1 cellular context compared by ENCODE assay signal in genomic region chr16:88686439-88687253, GRCh38.
TF ChIP-seq lines count a peak whose summit lies in the region.

SNAI3 (minus strand) TSS chr16:88686507; CDS start chr16:88686406, 101 bp downstream.

TF ChIP-seq in K562, 482 proteins besides CTCF, POLR2A, EP300 and RAD21 (continued from another document and continues in another):
- TF ChIP-seq ZNF668 (CRISPR knock-in tag; IDR thresholded peaks at IDR 0.05) (0 out of 2 replicates have a peak, but pooled peaks have one; percentile 60), GABPB2 (CRISPR knock-in tag; conservative IDR thresholded peaks at IDR 0.05) (no peak), LCOR (CRISPR knock-in tag; IDR thresholded peaks at IDR 0.05) (no peak), E2F1 (CRISPR knock-in tag; IDR thresholded peaks at IDR 0.05) (peak; percentile 33; the same call in 1 of the 2 replicates), ELK3 (CRISPR knock-in tag; IDR thresholded peaks at IDR 0.05) (no peak), ZBTB7A (IDR thresholded peaks at IDR 0.05; ENCODE audit: borderline replicate concordance, control insufficient read depth, low read depth, low read length) (peak; percentile 91; the same call in 1 of the 2 replicates), POLR2G (IDR thresholded peaks at IDR 0.05; ENCODE audit: low read depth, low read length) (peak; percentile 73; the same call in 1 of the 2 replicates), RBBP5 (IDR thresholded peaks at IDR 0.05; ENCODE audit: borderline replicate concordance, insufficient read depth, low read length, poor library complexity, severe bottlenecking) (peak; percentile 51), ZNF431 (CRISPR knock-in tag; IDR thresholded peaks at IDR 0.05) (0 out of 2 replicates have a peak, but pooled peaks have one; percentile 66), UBTF (IDR thresholded peaks at IDR 0.05; ENCODE audit: borderline replicate concordance in 1 of 2, low read depth in 2 of 2, low read length in 2 of 2) (peak; percentile 82 to 98; a peak in 3 of 4 replicates), L3MBTL2 (IDR thresholded peaks at IDR 0.05) (peak; percentile 96), GTF2B (IDR thresholded peaks at IDR 0.05; ENCODE audit: extremely low read depth, insufficient read length) (peak; percentile 35), MAZ (CRISPR knock-in tag; conservative IDR thresholded peaks at IDR 0.05 in 1 of 2, IDR thresholded peaks at IDR 0.05 in 1 of 2) (peak in 1 of 2 experiments; percentile 13; a peak in 2 of 4 replicates), KLF1 (tag; IDR thresholded peaks at IDR 0.05) (no peak), ZNF277 (CRISPR knock-in tag; IDR thresholded peaks at IDR 0.05; ENCODE audit: borderline replicate concordance) (no peak), ARID4B (CRISPR knock-in tag; IDR thresholded peaks at IDR 0.05) (0 out of 2 replicates have a peak, but pooled peaks have one; percentile 46), ERF (CRISPR knock-in tag; IDR thresholded peaks at IDR 0.05) (0 out of 2 replicates have a peak, but pooled peaks have one; percentile 74), CBX1 (IDR thresholded peaks at IDR 0.05; ENCODE audit: low read depth) (peak; percentile 68; the same call in 1 of the 2 replicates), ZFX (CRISPR knock-in tag; IDR thresholded peaks at IDR 0.05) (peak; percentile 53), ZBTB2 (IDR thresholded peaks at IDR 0.05) (peak; percentile 52; the same call in 1 of the 2 replicates), MEIS2 (IDR thresholded peaks at IDR 0.05; ENCODE audit: partially characterized antibody) (peak; percentile 23), USF1 (CRISPR knock-in tag; IDR thresholded peaks at IDR 0.05) (0 out of 2 replicates have a peak, but pooled peaks have one; percentile 17), MYC (IDR thresholded peaks at IDR 0.05; ENCODE audit: low read depth, low read length) (peak; percentile 63; the same call in 1 of the 2 replicates), MYC (CRISPR knock-in tag; IDR thresholded peaks at IDR 0.05; ENCODE audit: borderline replicate concordance, low read depth) (no peak), SPI1 (IDR thresholded peaks at IDR 0.05; ENCODE audit: borderline replicate concordance, low read depth, low read length) (0 out of 2 replicates have a peak, but pooled peaks have one; percentile 11), GABPB1 (CRISPR knock-in tag; IDR thresholded peaks at IDR 0.05) (0 out of 2 replicates have a peak, but pooled peaks have one; percentile 10), MXI1 (IDR thresholded peaks at IDR 0.05; ENCODE audit: low read depth, low read length) (0 out of 2 replicates have a peak, but pooled peaks have one; percentile 28), ZNF407 (IDR thresholded peaks at IDR 0.05; ENCODE audit: low read depth) (no peak), RNF2 (IDR thresholded peaks at IDR 0.05) (peak; percentile 26; the same call in 1 of the 2 replicates)
